In the genomic region with DNA sequence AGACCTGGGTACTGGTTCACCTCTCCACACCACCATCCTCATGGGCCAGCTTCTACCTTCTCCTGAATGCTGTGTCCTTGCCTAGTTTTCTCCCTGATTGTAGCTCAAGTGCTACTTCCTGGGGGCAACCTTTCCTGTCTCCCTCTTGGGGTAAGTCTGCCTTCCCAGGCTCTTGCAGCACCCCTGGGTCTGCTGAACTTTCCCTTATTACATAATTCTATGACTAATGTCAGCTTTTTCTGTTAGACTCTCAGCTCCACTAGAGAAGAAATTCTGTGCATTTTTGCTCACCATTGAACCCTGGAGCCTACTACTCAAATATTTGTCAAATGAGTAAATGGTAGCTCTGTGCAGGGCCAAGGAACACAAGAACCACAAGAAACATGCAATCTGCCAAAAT, we compare ENCODE assay signal across 7 cellular contexts.
DNase-seq lines count a peak whose midpoint lies in the region; FAIRE-seq and TF ChIP-seq lines count a peak whose summit lies in the region.
"Not testable (repeated sequence)": the region's sequence is repeated elsewhere in the genome, so short reads cannot be mapped to it uniquely, and the experiment has no call there.

No MANE protein-coding gene starts in this region.

- not testable (repeated sequence) for H4K20me1 ChIP-seq in astrocyte (ENCODE audit: insufficient read depth, low read length)

- not testable (repeated sequence) for H3K4me1 ChIP-seq in ACC112 (ENCODE audit: control insufficient read depth, insufficient read depth, low read length, unreplicated experiment); astrocyte (ENCODE audit: insufficient read depth, low read length)

- H3K27ac Mint-ChIP-seq in astrocyte (ENCODE audit: unreplicated experiment): peak overlapping the region; percentile 59

- H3K4me3 ChIP-seq in ACC112 (ENCODE audit: low read depth, low read length); astrocyte (ENCODE audit: insufficient read depth, low read depth, low read length); epithelial cell of proximal tubule (ENCODE audit: low read depth, low read length): not testable (repeated sequence)

- peak; percentile 58 for DNase-seq in Daoy (ENCODE audit: low read depth)
- peak; percentile 64 for DNase-seq in HT1080 (ENCODE audit: low read depth)
- peak; percentile 92 for DNase-seq in RCC 7860 (ENCODE audit: low spot score)
- not testable (repeated sequence) for DNase-seq in astrocyte (ENCODE audit: low read depth)
- peak; percentile 86 for DNase-seq in epithelial cell of proximal tubule (ENCODE audit: low read depth)
- DNase-seq in kidney glomerular epithelial cell (lab: John Stamatoyannopoulos, UW): peak; percentile 75

- not testable (repeated sequence) for H3K79me2 ChIP-seq in ACC112 (ENCODE audit: control insufficient read depth, insufficient read depth, low read length, unreplicated experiment); astrocyte (ENCODE audit: insufficient read depth, low read length)

- not testable (repeated sequence) for H3K27me3 Mint-ChIP-seq in astrocyte (ENCODE audit: low read depth, unreplicated experiment)

- H3K36me3 ChIP-seq in ACC112 (ENCODE audit: insufficient read depth, low read length); astrocyte (ENCODE audit: insufficient read depth, low read length): not testable (repeated sequence)

- FAIRE-seq in RCC 7860 (lab: Jason Lieb, UNC): peak; percentile 95
- not testable (repeated sequence) for FAIRE-seq in astrocyte (lab: Jason Lieb, UNC)

- H3K36me3 Mint-ChIP-seq in astrocyte (ENCODE audit: low read depth, unreplicated experiment): not testable (repeated sequence)

- H3K9ac ChIP-seq in astrocyte (ENCODE audit: low read length): not testable (repeated sequence)

- H3K27me3 ChIP-seq in ACC112 (ENCODE audit: insufficient read depth, low read length); astrocyte (ENCODE audit: insufficient read depth, low read length): not testable (repeated sequence)

- not testable (repeated sequence) for H2AFZ ChIP-seq in ACC112 (ENCODE audit: low read length, unreplicated experiment); astrocyte (ENCODE audit: low read depth, low read length)

- not testable (repeated sequence) for H3K4me3 Mint-ChIP-seq in astrocyte (ENCODE audit: unreplicated experiment)

- not testable (repeated sequence) for H3K4me2 ChIP-seq in astrocyte (ENCODE audit: low read length)

- not testable (repeated sequence) for H3K9me3 Mint-ChIP-seq in astrocyte (ENCODE audit: unreplicated experiment)

- peak overlapping the region; percentile 73 for H3K27ac ChIP-seq in ACC112 (ENCODE audit: low read depth, low read length)
- H3K27ac ChIP-seq in astrocyte (ENCODE audit: low read depth, low read length): not testable (repeated sequence)

- H3K9me3 ChIP-seq in astrocyte (ENCODE audit: insufficient read depth, low read depth, low read length): not testable (repeated sequence)

- peaks cover 11% of the 10 kb centered on the region for H3K4me1 Mint-ChIP-seq in astrocyte (ENCODE audit: low read depth, unreplicated experiment)

- not testable (repeated sequence) for TF ChIP-seq CTCF in astrocyte (IDR thresholded peaks at IDR 0.05; ENCODE audit: insufficient read depth, low read depth, low read length); epithelial cell of proximal tubule (conservative IDR thresholded peaks at IDR 0.05; ENCODE audit: low read depth, low read length)
